Comparison of ENCODE assay signal across 1 cellular context in genomic region chr11:28911829-28912228, GRCh38.
TF ChIP-seq lines count a peak whose summit lies in the region.

No MANE protein-coding gene starts in this region.

TF ChIP-seq in IMR-90, 13 proteins besides CTCF, POLR2A, EP300 and RAD21 (continued from another document):
- TF ChIP-seq NFE2L2 (IDR thresholded peaks at IDR 0.05; ENCODE audit: low read depth, low read length) (no peak), ELK1 (IDR thresholded peaks at IDR 0.05; ENCODE audit: borderline replicate concordance, low read depth, low read length) (no peak), MXI1 (IDR thresholded peaks at IDR 0.05; ENCODE audit: borderline replicate concordance, low read depth, low read length) (no peak), SMC3 (IDR thresholded peaks at IDR 0.05; ENCODE audit: low read depth, low read length) (no peak), MAZ (IDR thresholded peaks at IDR 0.05; ENCODE audit: borderline replicate concordance, low read depth, low read length) (no peak), MAFK (IDR thresholded peaks at IDR 0.05; ENCODE audit: low read depth, low read length) (no peak), BHLHE40 (IDR thresholded peaks at IDR 0.05; ENCODE audit: low read depth, low read length) (no peak), RFX5 (IDR thresholded peaks at IDR 0.05; ENCODE audit: low read depth, low read length) (no peak), CEBPB (IDR thresholded peaks at IDR 0.05; ENCODE audit: low read depth, low read length) (no peak), RCOR1 (IDR thresholded peaks at IDR 0.05; ENCODE audit: insufficient replicate concordance, low read length) (no peak), FOS (IDR thresholded peaks at IDR 0.05; ENCODE audit: low read depth, low read length) (no peak), CHD1 (IDR thresholded peaks at IDR 0.05; ENCODE audit: low read depth, low read length) (no peak)
